ENCODE assay signal across 10 cellular contexts in genomic region chr9:92573612-92574011, GRCh38. TPM values are rescaled to one million over a fixed set of nuclear protein-coding genes. Genes with fewer than 3 reads are reported as not detected.
"Had no signal": no experiment of that assay in that cellular context is flagged by ENCODE, and none has a peak within 500 bp of the region (broad histone marks: within the 10 kb centered on the region; RNA-seq: fewer than 3 reads in every experiment).

No MANE protein-coding gene starts in this region.

RNA-seq across cellular contexts. Expression of gene ECM2, which starts 37.8 kb away (rescaled TPM):
- total RNA-seq: activated naive CD4-positive, alpha-beta T cell treated with anti-CD3 and anti-CD28 coated beads for 36 hours; activated naive CD4-positive, alpha-beta T cell treated with anti-CD3 and anti-CD28 coated beads, Interleukin-2, amount 50 U/mL, for 72 hours; activated naive CD8-positive, alpha-beta T cell treated with anti-CD3 and anti-CD28 coated beads for 36 hours; activated naive CD8-positive, alpha-beta T cell treated with anti-CD3 and anti-CD28 coated beads, Interleukin-2, amount 10 ng/mL, durations not matched to agents 7 days and 5 days; activated T-cell treated with anti-CD3 and anti-CD28 coated beads, Interleukin-2, amount 50 U/mL, for 4 hours; activated T-cell treated with anti-CD3 and anti-CD28 coated beads, Interleukin-2, amount 50 U/mL, for 72 hours; activated T-helper 1 cell treated with anti-CD3 and anti-CD28 coated beads, Interleukin-12 subunit alpha, Interleukin-12 subunit beta, Interleukin-2, Interleukin-4 antibody, amounts not matched to agents 30 ng/mL and 10 ng/mL and 1 ng/mL, durations not matched to agents 14 hours and 24 hours and 36 hours; activated T-helper 17 cell treated with anti-CD3 and anti-CD28 coated beads, Interleukin-2, amount 50 U/mL, for 72 hours; activated T-helper 2 cell treated with anti-CD3 and anti-CD28 coated beads, Interferon-gamma antibody, Interleukin-2, Interleukin-4, amounts not matched to agents 10 μg/mL and 5 μg/mL and 100 μg/mL, durations not matched to agents 14 hours and 24 hours and 36 hours; cardiac muscle cell had no signal
- polyA plus RNA-seq: cardiac muscle cell had no signal
